In the genomic region with DNA sequence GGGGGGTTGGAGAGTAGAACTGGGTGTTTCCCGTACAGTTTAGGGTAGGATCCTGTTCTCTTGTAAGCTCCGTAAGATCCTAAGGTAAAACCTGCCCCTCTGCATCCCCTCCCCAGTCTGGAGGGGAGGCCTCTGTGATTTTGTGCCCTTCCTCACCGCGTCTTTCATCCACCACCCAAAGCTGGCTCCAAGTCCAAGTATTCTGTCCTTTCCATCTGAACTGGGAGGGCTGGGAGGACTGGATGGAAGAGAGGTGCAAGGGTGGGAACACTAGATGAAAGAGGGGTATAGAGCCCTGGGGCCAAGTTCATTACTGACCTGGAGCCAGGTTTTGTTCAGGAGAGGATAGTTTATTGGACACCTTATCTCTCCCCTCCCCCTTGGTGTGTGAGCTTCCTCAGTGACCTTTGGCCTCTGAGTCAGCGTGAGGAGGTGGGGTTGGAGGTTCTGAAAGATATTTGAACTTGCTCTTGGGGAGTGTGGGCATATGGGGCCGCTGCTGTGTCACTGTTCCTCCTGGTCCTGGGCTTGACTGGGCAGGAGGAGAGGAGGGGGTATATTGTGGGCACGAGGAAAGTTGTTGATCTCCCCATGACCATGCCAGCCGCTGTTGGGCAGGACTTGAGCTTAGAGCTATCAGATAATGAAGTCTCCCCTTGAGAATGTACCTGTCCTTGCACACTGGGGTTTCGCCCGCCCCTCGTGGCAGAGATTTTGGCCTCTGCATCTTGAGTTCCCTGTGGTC, we compare ENCODE assay signal across 1 cellular context.
TF ChIP-seq lines count a peak whose summit lies in the region.

No MANE protein-coding gene starts in this region.

TF ChIP-seq in IMR-90, 13 proteins besides CTCF, POLR2A, EP300 and RAD21:
- TF ChIP-seq RCOR1 (IDR thresholded peaks at IDR 0.05; ENCODE audit: insufficient replicate concordance, low read length) (no peak), CEBPB (IDR thresholded peaks at IDR 0.05; ENCODE audit: low read depth, low read length) (no peak), MAFK (IDR thresholded peaks at IDR 0.05; ENCODE audit: low read depth, low read length) (no peak), NFE2L2 (IDR thresholded peaks at IDR 0.05; ENCODE audit: low read depth, low read length) (peak; percentile 13; the same call in 1 of the 2 replicates), BHLHE40 (IDR thresholded peaks at IDR 0.05; ENCODE audit: low read depth, low read length) (no peak), MXI1 (IDR thresholded peaks at IDR 0.05; ENCODE audit: borderline replicate concordance, low read depth, low read length) (peak; percentile 26), FOS (IDR thresholded peaks at IDR 0.05; ENCODE audit: low read depth, low read length) (peak; percentile 61), CHD1 (IDR thresholded peaks at IDR 0.05; ENCODE audit: low read depth, low read length) (no peak), SMC3 (IDR thresholded peaks at IDR 0.05; ENCODE audit: low read depth, low read length) (peak; percentile 23; the same call in 1 of the 2 replicates), RFX5 (IDR thresholded peaks at IDR 0.05; ENCODE audit: low read depth, low read length) (no peak), MAZ (IDR thresholded peaks at IDR 0.05; ENCODE audit: borderline replicate concordance, low read depth, low read length) (peak; percentile 29)
- TF ChIP-seq, protein P1, sequence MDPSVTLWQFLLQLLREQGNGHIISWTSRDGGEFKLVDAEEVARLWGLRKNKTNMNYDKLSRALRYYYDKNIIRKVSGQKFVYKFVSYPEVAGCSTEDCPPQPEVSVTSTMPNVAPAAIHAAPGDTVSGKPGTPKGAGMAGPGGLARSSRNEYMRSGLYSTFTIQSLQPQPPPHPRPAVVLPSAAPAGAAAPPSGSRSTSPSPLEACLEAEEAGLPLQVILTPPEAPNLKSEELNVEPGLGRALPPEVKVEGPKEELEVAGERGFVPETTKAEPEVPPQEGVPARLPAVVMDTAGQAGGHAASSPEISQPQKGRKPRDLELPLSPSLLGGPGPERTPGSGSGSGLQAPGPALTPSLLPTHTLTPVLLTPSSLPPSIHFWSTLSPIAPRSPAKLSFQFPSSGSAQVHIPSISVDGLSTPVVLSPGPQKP (IDR thresholded peaks at IDR 0.05; ENCODE audit: borderline replicate concordance, low read depth, low read length): no peak
- TF ChIP-seq, protein P2, sequence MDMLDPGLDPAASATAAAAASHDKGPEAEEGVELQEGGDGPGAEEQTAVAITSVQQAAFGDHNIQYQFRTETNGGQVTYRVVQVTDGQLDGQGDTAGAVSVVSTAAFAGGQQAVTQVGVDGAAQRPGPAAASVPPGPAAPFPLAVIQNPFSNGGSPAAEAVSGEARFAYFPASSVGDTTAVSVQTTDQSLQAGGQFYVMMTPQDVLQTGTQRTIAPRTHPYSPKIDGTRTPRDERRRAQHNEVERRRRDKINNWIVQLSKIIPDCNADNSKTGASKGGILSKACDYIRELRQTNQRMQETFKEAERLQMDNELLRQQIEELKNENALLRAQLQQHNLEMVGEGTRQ (IDR thresholded peaks at IDR 0.05; ENCODE audit: low read depth, low read length): no peak
